In the genomic region with DNA sequence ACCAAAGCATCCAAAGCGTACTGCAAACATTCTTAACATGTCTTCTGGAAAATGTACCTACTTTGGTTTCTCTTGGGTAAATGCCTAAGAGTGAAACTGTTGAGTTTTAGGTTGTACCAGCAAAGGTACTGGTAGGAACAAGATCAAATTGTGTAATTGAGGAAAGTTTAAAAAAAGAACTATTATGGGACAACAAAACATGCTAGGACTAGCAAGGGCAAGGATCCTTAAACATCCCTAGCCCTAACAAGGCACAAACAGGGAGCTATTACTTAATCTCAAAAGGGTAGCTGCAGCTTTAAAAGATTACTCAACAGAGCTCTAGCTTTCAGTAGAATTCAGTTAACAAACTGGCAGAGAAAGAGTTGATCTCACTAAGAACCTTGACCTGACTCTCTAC, we compare ENCODE assay signal across 30 cellular contexts. TPM values are rescaled to one million over a fixed set of nuclear protein-coding genes. Genes with fewer than 3 reads are reported as not detected.
"Had no signal": no experiment of that assay in that cellular context is flagged by ENCODE, and none has a peak within 500 bp of the region (broad histone marks: within the 10 kb centered on the region; RNA-seq: fewer than 3 reads in every experiment).

No MANE protein-coding gene starts in this region.

- H3K9me3 ChIP-seq: right lobe of liver, stomach, testis, thyroid gland, transverse colon, upper lobe of right lung had no signal

- H3K4me1 ChIP-seq: neural progenitor cell, parathyroid adenoma, right atrium auricular region, right lobe of liver, stomach, testis, thyroid gland, upper lobe of right lung had no signal

- H3K27me3 ChIP-seq: heart left ventricle, neural progenitor cell, neutrophil, right atrium auricular region, right lobe of liver, stomach, testis, thyroid gland, transverse colon, upper lobe of right lung had no signal

- H3K4me2 ChIP-seq: neural progenitor cell, smooth muscle cell had no signal

- H2AFZ ChIP-seq: neural progenitor cell, parathyroid adenoma had no signal

- DNase-seq: heart left ventricle; hypothalamus; immature natural killer cell; kidney; left colon; left ventricle myocardium inferior; mesenchymal stem cell; naive B cell; natural killer cell; nephron progenitor cell; occipital lobe; right lobe of liver; stimulated activated CD4-positive, alpha-beta T cell treated with anti-CD3 and anti-CD28 coated beads, Interleukin-1b, Interleukin-23, amount 100 ng/mL, for 48 hours; stimulated activated CD4-positive, alpha-beta T cell treated with anti-CD3 and anti-CD28 coated beads, Interleukin-2, amount 100 ng/mL, for 48 hours; stimulated activated CD4-positive, alpha-beta T cell treated with anti-CD3 and anti-CD28 coated beads, Interleukin-4, amount 100 ng/mL, for 4 hours; stimulated activated CD8-positive, alpha-beta memory T cell treated with anti-CD3 and anti-CD28 coated beads, Interleukin-4, amount 100 ng/mL, for 48 hours; stimulated activated naive CD4-positive, alpha-beta T cell treated with Interleukin-2 at 50 U/mL for 16 hours; stomach; testis; thyroid gland; transverse colon; upper lobe of right lung had no signal

- H3K27me3 Mint-ChIP-seq: naive B cell; stimulated activated memory B cell treated with anti-CD40 and anti-IgM and Interleukin-4, amounts not matched to agents 10 μg/mL and 1 μg/mL and 100 μg/mL, for 72 hours had no signal

- H3K4me1 Mint-ChIP-seq: immature natural killer cell; mesothelial cell of epicardium; naive B cell; natural killer cell; nephron progenitor cell; neural progenitor cell; stimulated activated memory B cell treated with anti-CD40 and anti-IgM and Interleukin-4, amounts not matched to agents 10 μg/mL and 1 μg/mL and 100 μg/mL, for 72 hours had no signal

- H3K36me3 Mint-ChIP-seq: natural killer cell, neural progenitor cell had no signal

- H3K9ac ChIP-seq: neural progenitor cell, parathyroid adenoma had no signal

- H3K27ac Mint-ChIP-seq: immature natural killer cell; mesothelial cell of epicardium; natural killer cell; nephron progenitor cell; neural progenitor cell; stimulated activated memory B cell treated with anti-CD40 and anti-IgM and Interleukin-4, amounts not matched to agents 10 μg/mL and 1 μg/mL and 100 μg/mL, for 72 hours had no signal

- ATAC-seq: heart left ventricle; left colon; natural killer cell; stimulated activated memory B cell treated with anti-CD40 and anti-IgM and Interleukin-4, amounts not matched to agents 10 μg/mL and 1 μg/mL and 100 μg/mL, for 72 hours; upper lobe of right lung had no signal

- H3K36me3 ChIP-seq: neural progenitor cell, neutrophil, right atrium auricular region, right lobe of liver, stomach, thyroid gland, transverse colon, upper lobe of right lung had no signal

- H3K79me2 ChIP-seq: parathyroid adenoma had no signal

- H3K4me3 Mint-ChIP-seq: immature natural killer cell; mesothelial cell of epicardium; naive B cell; natural killer cell; nephron progenitor cell; neural progenitor cell; stimulated activated memory B cell treated with anti-CD40 and anti-IgM and Interleukin-4, amounts not matched to agents 10 μg/mL and 1 μg/mL and 100 μg/mL, for 72 hours had no signal

- H3K4me3 ChIP-seq: heart left ventricle, left ventricle myocardium inferior, lung, neural progenitor cell, right atrium auricular region, right lobe of liver, smooth muscle cell, stomach, testis, thyroid gland, transverse colon, upper lobe of right lung had no signal

- H3K27ac ChIP-seq: heart left ventricle, neural progenitor cell, neutrophil, parathyroid adenoma, right atrium auricular region, right lobe of liver, stomach, testis, thyroid gland, transverse colon, upper lobe of right lung had no signal

RNA-seq across cellular contexts. Expression of a gene that starts 56.0 kb away (rescaled TPM):
- total RNA-seq: natural killer cell had no signal
- polyA plus RNA-seq: smooth muscle cell had no signal
